21 cellular contexts compared by ENCODE assay signal in genomic region chr2:155733091-155733870, GRCh38.
DNase-seq lines count a peak whose midpoint lies in the region; FAIRE-seq and TF ChIP-seq lines count a peak whose summit lies in the region.
"Had no signal": no experiment of that assay in that cellular context is flagged by ENCODE, and none has a peak within 500 bp of the region (broad histone marks: within the 10 kb centered on the region; RNA-seq: fewer than 3 reads in every experiment).

No MANE protein-coding gene starts in this region.

- FAIRE-seq in urothelium cell line (lab: Jason Lieb, UNC) = peak; percentile 55
- FAIRE-seq: A549 had no signal

- DNase-seq in NCI-H748 (lab: John Stamatoyannopoulos, UW; ENCODE audit: unreplicated experiment) (peak; percentile 44), NCI-H748 treated with DMSO at 0.1 percent for 48 hours (lab: John Stamatoyannopoulos, UW) (no peak), SJCRH30 (peak; percentile 75 to 87), urothelium cell line (ENCODE audit: low spot score) (no peak), HEK293T (ENCODE audit: extremely low spot score) (no peak), right atrium auricular region (ENCODE audit: low spot score) (no peak)
- no peak for DNase-seq in stimulated activated naive CD4-positive, alpha-beta T cell (lab: John Stamatoyannopoulos, UW)
- DNase-seq: activated CD4-positive, alpha-beta T cell treated with anti-CD3 and anti-CD28 coated beads for 1 hour; activated naive CD8-positive, alpha-beta T cell treated with anti-CD3 and anti-CD28 coated beads for 36 hours; activated T-cell treated with anti-CD3 and anti-CD28 coated beads for 4 hours; CD8-positive, alpha-beta memory T cell; cerebellar nuclear complex; GF-D8; kidney glomerular epithelial cell; naive thymus-derived CD4-positive, alpha-beta T cell; Peyer's patch; right lobe of liver; stimulated activated CD8-positive, alpha-beta memory T cell treated with anti-CD3 and anti-CD28 coated beads, Interleukin-4, amount 100 ng/mL, for 48 hours; trophoblast cell had no signal

- H3K27me3 ChIP-seq in SJCRH30 (no peaks in the 10 kb centered on the region), layer of hippocampus (ENCODE audit: control insufficient read depth, insufficient read depth, low read length) (no peaks in the 10 kb centered on the region), right atrium auricular region (no peaks in the 10 kb centered on the region)
- H3K27me3 ChIP-seq: Peyer's patch, right lobe of liver had no signal

- H3K4me3 ChIP-seq in SJCRH30 (peak overlapping the region; percentile 24; the same call in 1 of the 2 replicates), right atrium auricular region (no peak overlapping the region)
- H3K4me3 ChIP-seq: A549, Peyer's patch, right lobe of liver had no signal

- no peak for TF ChIP-seq CTCF in right atrium auricular region (IDR thresholded peaks at IDR 0.05)

- no peaks in the 10 kb centered on the region for H3K36me3 ChIP-seq in SJCRH30
- no peaks in the 10 kb centered on the region for H3K36me3 ChIP-seq in right atrium auricular region
- H3K36me3 ChIP-seq: Peyer's patch, right lobe of liver had no signal

- H3K4me1 ChIP-seq in SJCRH30 = peaks cover 18% of the 10 kb centered on the region
- H3K4me1 ChIP-seq in right atrium auricular region = no peaks in the 10 kb centered on the region
- H3K4me1 ChIP-seq: A549, Peyer's patch, right lobe of liver had no signal

- POLR2A ChIA-PET in HEK293T (lab: Yijun Ruan, JAX) = no interaction called here

- no peaks in the 10 kb centered on the region for H3K9me3 ChIP-seq in SJCRH30 (replicated peaks)
- H3K9me3 ChIP-seq in right atrium auricular region = no peaks in the 10 kb centered on the region
- H3K9me3 ChIP-seq: A549, Peyer's patch, right lobe of liver had no signal

- H3K27ac ChIP-seq in SJCRH30 (peak overlapping the region; percentile 45), layer of hippocampus (ENCODE audit: low read depth, low read length) (peak overlapping the region; percentile 86), right atrium auricular region (no peak overlapping the region)
- H3K27ac ChIP-seq: A549, Peyer's patch, right lobe of liver had no signal

- CTCF ChIA-PET in HEK293T (lab: Yijun Ruan, JAX) = no interaction called here

TF ChIP-seq in HEK293T, 16 proteins besides CTCF, POLR2A, EP300 and RAD21:
- TF ChIP-seq HDGF (IDR thresholded peaks at IDR 0.05; ENCODE audit: borderline replicate concordance) (no peak), ARNT (IDR thresholded peaks at IDR 0.05) (no peak), NFRKB (IDR thresholded peaks at IDR 0.05) (no peak), BHLHE40 (IDR thresholded peaks at IDR 0.05; ENCODE audit: borderline replicate concordance) (no peak), SP1 (IDR thresholded peaks at IDR 0.05) (no peak), FOXM1 (IDR thresholded peaks at IDR 0.05; ENCODE audit: borderline replicate concordance) (no peak), LEF1 (IDR thresholded peaks at IDR 0.05; ENCODE audit: borderline replicate concordance) (no peak), PKNOX1 (IDR thresholded peaks at IDR 0.05) (no peak), ELF4 (IDR thresholded peaks at IDR 0.05) (no peak), CTBP1 (IDR thresholded peaks at IDR 0.05; ENCODE audit: borderline replicate concordance) (no peak), FOXA1 (IDR thresholded peaks at IDR 0.05) (no peak)

Comparison
In these comparisons a context has a peak if more than half of its experiments do, and no peak if none do; other contexts are left out.
1. DNase-seq: peak in NCI-H748 (single experiment) and SJCRH30 (2 of 2); none in NCI-H748 treated with DMSO at 0.1 percent for 48 hours (single experiment), urothelium cell line (single experiment), HEK293T (single experiment), stimulated activated naive CD4-positive, alpha-beta T cell (0 of 6) and right atrium auricular region (single experiment).
2. H3K27ac ChIP-seq: peak in SJCRH30 (single experiment) and layer of hippocampus (single experiment); none in right atrium auricular region (0 of 2).